1 cellular context compared by ENCODE assay signal in genomic region chr6:79607000-79607399, GRCh38.
TF ChIP-seq lines count a peak whose summit lies in the region.

No MANE protein-coding gene starts in this region.

TF ChIP-seq in K562, 482 proteins besides CTCF, POLR2A, EP300 and RAD21:
- no peak for TF ChIP-seq PML (IDR thresholded peaks at IDR 0.05; ENCODE audit: low read length)
- TF ChIP-seq JUNB (CRISPR knock-in tag; conservative IDR thresholded peaks at IDR 0.05), result no peak
- TF ChIP-seq, protein P1, sequence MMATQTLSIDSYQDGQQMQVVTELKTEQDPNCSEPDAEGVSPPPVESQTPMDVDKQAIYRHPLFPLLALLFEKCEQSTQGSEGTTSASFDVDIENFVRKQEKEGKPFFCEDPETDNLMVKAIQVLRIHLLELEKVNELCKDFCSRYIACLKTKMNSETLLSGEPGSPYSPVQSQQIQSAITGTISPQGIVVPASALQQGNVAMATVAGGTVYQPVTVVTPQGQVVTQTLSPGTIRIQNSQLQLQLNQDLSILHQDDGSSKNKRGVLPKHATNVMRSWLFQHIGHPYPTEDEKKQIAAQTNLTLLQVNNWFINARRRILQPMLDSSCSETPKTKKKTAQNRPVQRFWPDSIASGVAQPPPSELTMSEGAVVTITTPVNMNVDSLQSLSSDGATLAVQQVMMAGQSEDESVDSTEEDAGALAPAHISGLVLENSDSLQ (IDR thresholded peaks at IDR 0.05), result no peak
- TF ChIP-seq FIP1L1 (IDR thresholded peaks at IDR 0.05; ENCODE audit: low read depth, low read length, poor library complexity, severe bottlenecking), result no peak
- TF ChIP-seq ZNF41 (CRISPR knock-in tag; conservative IDR thresholded peaks at IDR 0.05), result no peak
